In genomic region chr9:5425006-5425628, GRCh38 we compare ENCODE assay signal across 8 cellular contexts. TPM values are rescaled to one million over a fixed set of nuclear protein-coding genes. Genes with fewer than 3 reads are reported as not detected.
DNase-seq lines count a peak whose midpoint lies in the region; ATAC-seq and TF ChIP-seq lines count a peak whose summit lies in the region.

No MANE protein-coding gene starts in this region.

- H4K20me1 ChIP-seq in fibroblast of lung (ENCODE audit: control insufficient read depth, extremely low read depth, insufficient read depth, low read length) = no peaks in the 10 kb centered on the region

- no peak overlapping the region for H3K4me3 Mint-ChIP-seq in CD4-positive, CD25-positive, alpha-beta regulatory T cell

- peak in 2 of 3 donors; percentile 48 to 68 for DNase-seq in CD4-positive, CD25-positive, alpha-beta regulatory T cell
- DNase-seq in H4 (ENCODE audit: low spot score) (peak; percentile 15), OCI-M1 (lab: John Stamatoyannopoulos, UW) (peak; percentile 99), fibroblast of lung (ENCODE audit: low read depth in 2 of 2) (peak in 1 of 2 donors; percentile 53), uterus (no peak)
- no peak for DNase-seq in stimulated activated naive CD4-positive, alpha-beta T cell treated with Interleukin-2 at 50 U/mL for 16 hours (lab: John Stamatoyannopoulos, UW)

- peak in 1 of 2 donors; percentile 8 for ATAC-seq in CD4-positive, CD25-positive, alpha-beta regulatory T cell (ENCODE audit: low read depth in 2 of 2)
- no peak for ATAC-seq in HG03565 (IDR thresholded peaks at IDR 0.05; ENCODE audit: unreplicated experiment)
- no peak for ATAC-seq in GM19328 (IDR thresholded peaks at IDR 0.05; ENCODE audit: unreplicated experiment)

- no peak overlapping the region for H2AFZ ChIP-seq in fibroblast of lung (ENCODE audit: low read length)

- H3K4me2 ChIP-seq in fibroblast of lung (ENCODE audit: extremely low read depth, insufficient read depth, low read length) = no peak overlapping the region

- H3K9me3 Mint-ChIP-seq in CD4-positive, CD25-positive, alpha-beta regulatory T cell = no peaks in the 10 kb centered on the region

- no peaks in the 10 kb centered on the region for H3K4me1 ChIP-seq in CD4-positive, CD25-positive, alpha-beta regulatory T cell (ENCODE audit: control insufficient read depth, insufficient read depth, low read length, poor library complexity, severe bottlenecking)
- H3K4me1 ChIP-seq in fibroblast of lung (ENCODE audit: control insufficient read depth, extremely low read depth, insufficient read depth, low read length) (no peaks in the 10 kb centered on the region), uterus (no peaks in the 10 kb centered on the region)

- no peaks in the 10 kb centered on the region for H3K9me3 ChIP-seq in CD4-positive, CD25-positive, alpha-beta regulatory T cell (ENCODE audit: control insufficient read depth in 2 of 2, low read length in 2 of 2)
- H3K9me3 ChIP-seq in fibroblast of lung (ENCODE audit: control insufficient read depth, insufficient read depth, low read depth, low read length) = no peaks in the 10 kb centered on the region
- H3K9me3 ChIP-seq in uterus = no peaks in the 10 kb centered on the region

- no peak overlapping the region for H3K27ac Mint-ChIP-seq in CD4-positive, CD25-positive, alpha-beta regulatory T cell

- no peak overlapping the region for H3K9ac ChIP-seq in fibroblast of lung (ENCODE audit: insufficient read depth, low read length)

- intact Hi-C loops in uterus (cut with DNase I; ENCODE audit: low total_unique reads) = no loop called here

- H3K27ac ChIP-seq in CD4-positive, CD25-positive, alpha-beta regulatory T cell (ENCODE audit: insufficient read depth, low read length, poor library complexity, severe bottlenecking) = no peak overlapping the region
- H3K27ac ChIP-seq in fibroblast of lung (ENCODE audit: insufficient read depth, low read length) = no peak overlapping the region
- H3K27ac ChIP-seq in uterus = no peak overlapping the region

- TF ChIP-seq CTCF in fibroblast of lung (conservative IDR thresholded peaks at IDR 0.05 in 1 of 2, IDR thresholded peaks at IDR 0.05 in 1 of 2; ENCODE audit: low read depth in 1 of 2, low read length in 2 of 2) = peak; percentile 12 to 51
- peak in 3 of 4 experiments; percentile 10 to 37 (median 26) for TF ChIP-seq CTCF in uterus (IDR thresholded peaks at IDR 0.05)

- peaks cover 12% of the 10 kb centered on the region for H3K36me3 Mint-ChIP-seq in CD4-positive, CD25-positive, alpha-beta regulatory T cell

- H3K36me3 ChIP-seq in CD4-positive, CD25-positive, alpha-beta regulatory T cell (ENCODE audit: control insufficient read depth, insufficient read depth, low read length) = peaks cover 6% of the 10 kb centered on the region
- H3K36me3 ChIP-seq in fibroblast of lung (ENCODE audit: control insufficient read depth, insufficient read depth, low read length) (no peaks in the 10 kb centered on the region), uterus (no peaks in the 10 kb centered on the region)

- H3K79me2 ChIP-seq in fibroblast of lung (ENCODE audit: control insufficient read depth, insufficient read depth, low read length) = no peaks in the 10 kb centered on the region

- H3K4me1 Mint-ChIP-seq in CD4-positive, CD25-positive, alpha-beta regulatory T cell = peaks cover under 1 to 13% (median 5%) of the 10 kb centered on the region in 4 donors

- no peaks in the 10 kb centered on the region for H3K27me3 Mint-ChIP-seq in CD4-positive, CD25-positive, alpha-beta regulatory T cell

- H3K27me3 ChIP-seq in CD4-positive, CD25-positive, alpha-beta regulatory T cell (ENCODE audit: control insufficient read depth, insufficient read depth, low read length) = no peaks in the 10 kb centered on the region
- no peaks in the 10 kb centered on the region for H3K27me3 ChIP-seq in fibroblast of lung (ENCODE audit: control insufficient read depth, insufficient read depth, low read length)
- no peaks in the 10 kb centered on the region for H3K27me3 ChIP-seq in uterus

- no peak for TF ChIP-seq POLR2A in uterus (IDR thresholded peaks at IDR 0.05)

- H3K4me3 ChIP-seq in CD4-positive, CD25-positive, alpha-beta regulatory T cell (ENCODE audit: low read depth, low read length) = no peak overlapping the region
- H3K4me3 ChIP-seq in fibroblast of lung (replicated peaks in 1 of 4; ENCODE audit: control extremely low read depth in 1 of 4, insufficient read depth in 1 of 4, low read depth in 3 of 4, low read length in 4 of 4) (no peak overlapping the region), uterus (no peak overlapping the region)

RNA-seq across cellular contexts. Expression of gene PLGRKT, which starts 12.6 kb away (rescaled TPM):
- total RNA-seq in CD4-positive, CD25-positive, alpha-beta regulatory T cell = 16.4 TPM
- 10 to 100 TPM; 46.0 to 81.8 (median 53.2) TPM for polyA plus RNA-seq in CD4-positive, CD25-positive, alpha-beta regulatory T cell
- total RNA-seq in H4 (2014; rRNA removed; shearing (Covaris generic)) = 19.5 and 19.7 TPM in 2 replicates
- total RNA-seq in fibroblast of lung (12.6 and 17.3 TPM in 2 replicates), uterus (10 to 100 TPM in 2 of 4 donors, 1 to 10 TPM in 2; 2.9 to 24.6 (median 13.1) TPM)
- 21.6 and 22.8 TPM in 2 replicates for polyA plus RNA-seq in fibroblast of lung
- 24.6 and 25.3 TPM in 2 replicates for polyA plus RNA-seq in fibroblast of lung (2012)
- 1.4 and 2.9 TPM in 2 replicates for polyA minus RNA-seq in fibroblast of lung (ENCODE audit: low replicate concordance)

RNA-seq across cellular contexts. Expression of gene CD274, which starts 25.2 kb away (rescaled TPM):
- total RNA-seq in CD4-positive, CD25-positive, alpha-beta regulatory T cell = 7.0 TPM
- 1 to 10 TPM in 3 of 4 donors, under 1 TPM in 1; 0.72 to 3.6 (median 1.6) TPM for polyA plus RNA-seq in CD4-positive, CD25-positive, alpha-beta regulatory T cell
- total RNA-seq in H4 (2014; rRNA removed; shearing (Covaris generic)) = 0.95 and 1.1 TPM in 2 replicates
- total RNA-seq in fibroblast of lung = 3.3 and 5.9 TPM in 2 replicates
- polyA plus RNA-seq in fibroblast of lung = 3.1 and 4.8 TPM in 2 replicates
- 1.3 and 3.5 TPM in 2 replicates for polyA plus RNA-seq in fibroblast of lung (2012)
- 0.85 and 7.2 TPM in 2 replicates for polyA minus RNA-seq in fibroblast of lung (ENCODE audit: low replicate concordance)
- 10 to 100 TPM in 1 of 4 donors, 1 to 10 TPM in 2, under 1 TPM in 1; 0.90 to 10.2 (median 5.7) TPM for total RNA-seq in uterus

Comparison
In these comparisons a context has a peak if more than half of its experiments do, and no peak if none do; other contexts are left out.
1. DNase-seq: peak in CD4-positive, CD25-positive, alpha-beta regulatory T cell (2 of 3), H4 (single experiment) and OCI-M1 (single experiment); none in uterus (0 of 2) and stimulated activated naive CD4-positive, alpha-beta T cell treated with Interleukin-2 at 50 U/mL for 16 hours (single experiment).